In the genomic region with DNA sequence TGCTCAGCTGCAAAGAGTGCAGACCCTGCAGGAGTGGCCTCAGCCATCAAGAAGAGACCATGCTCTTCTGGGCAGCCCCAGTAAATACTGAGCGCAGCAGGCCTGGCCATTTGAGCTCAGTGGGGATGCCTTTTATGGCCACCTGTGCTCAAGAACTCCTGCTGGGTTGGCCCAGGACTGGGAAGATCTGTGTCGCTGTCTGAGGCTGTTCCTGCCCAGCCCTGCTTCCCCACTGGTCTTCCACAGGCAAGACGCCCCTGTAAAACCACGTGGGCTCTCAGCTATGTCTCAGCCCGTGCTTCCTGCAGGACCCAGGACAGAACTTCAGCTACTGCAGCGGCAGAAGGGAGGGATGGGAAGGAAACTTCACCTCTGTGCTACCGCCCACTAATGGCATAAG, we compare ENCODE assay signal across 14 cellular contexts. TPM values are rescaled to one million over a fixed set of nuclear protein-coding genes. Genes with fewer than 3 reads are reported as not detected.
DNase-seq lines count a peak whose midpoint lies in the region; ATAC-seq and TF ChIP-seq lines count a peak whose summit lies in the region.
"Had no signal": no experiment of that assay in that cellular context is flagged by ENCODE, and none has a peak within 500 bp of the region (broad histone marks: within the 10 kb centered on the region; RNA-seq: fewer than 3 reads in every experiment).

No MANE protein-coding gene starts in this region.

- POLR2A ChIA-PET in HEK293T (lab: Yijun Ruan, JAX), result interaction anchor here (1.7 kb wide), 1 partner anchor 11 kb away, joined by 5 read pairs; no protein-coding TSS in a partner anchor

- CTCF ChIA-PET in HEK293T (lab: Yijun Ruan, JAX), result no interaction called here

- H3K4me1 Mint-ChIP-seq in endodermal cell, result peaks cover 17% of the 10 kb centered on the region

- peaks cover 11% of the 10 kb centered on the region for H3K9me3 Mint-ChIP-seq in endodermal cell

- H3K4me3 Mint-ChIP-seq in endodermal cell, result no peak overlapping the region

- WGBS in endodermal cell (ENCODE audit: insufficient coverage in 1 of 2, insufficient read length in 1 of 2), 2 experiments, result 58 to 61% methylated on average over 6 to 7 of the region's 7 CpGs

- no peaks in the 10 kb centered on the region for H3K36me3 ChIP-seq in endodermal cell (ENCODE audit: control insufficient read depth, insufficient read depth, low read length)
- H3K36me3 ChIP-seq: BE2C had no signal

- DNase-seq in HEK293T (ENCODE audit: extremely low spot score) (peak; percentile 48), NCI-H345 treated with DMSO at 0.1 percent for 48 hours (lab: John Stamatoyannopoulos, UW; ENCODE audit: unreplicated experiment) (peak; percentile 36), endodermal cell (peak; percentile 80), substantia nigra (lab: John Stamatoyannopoulos, UW) (no peak), NCI-H774 (lab: John Stamatoyannopoulos, UW) (no peak)
- DNase-seq: activated CD4-positive, CD25-positive, alpha-beta regulatory T cell treated with anti-CD3 and anti-CD28 coated beads, Interleukin-2, amount 50 U/mL, for 72 hours; BE2C; cerebellar nuclear complex; NCI-H1694 treated with DMSO at 0.1 percent for 48 hours; NCI-H526; PC-3; stimulated activated CD4-positive, alpha-beta T cell treated with anti-CD3 and anti-CD28 coated beads, Interleukin-4, amount 100 ng/mL, for 1 hour had no signal

- H3K36me3 Mint-ChIP-seq in endodermal cell (ENCODE audit: low read depth), result peaks cover 3% of the 10 kb centered on the region

- H3K27ac Mint-ChIP-seq in endodermal cell, result no peak overlapping the region

- no peak overlapping the region for H3K4me3 ChIP-seq in endodermal cell (ENCODE audit: low read length)

- H3K9me3 ChIP-seq in endodermal cell (ENCODE audit: control insufficient read depth, low read length), result no peaks in the 10 kb centered on the region
- H3K9me3 ChIP-seq: BE2C had no signal

- no peak for ATAC-seq in HG02678 (IDR thresholded peaks at IDR 0.05; ENCODE audit: unreplicated experiment)
- ATAC-seq in activated CD4-positive, CD25-positive, alpha-beta regulatory T cell treated with anti-CD3 and anti-CD28 coated beads, Interleukin-2, amount 50 U/mL, for 24 hours, result no peak
- ATAC-seq: PC-3 had no signal

- no peak overlapping the region for H3K9ac ChIP-seq in endodermal cell (ENCODE audit: extremely low read depth, low read length, poor library complexity, severe bottlenecking)

- peaks cover 8% of the 10 kb centered on the region for H3K4me1 ChIP-seq in endodermal cell (ENCODE audit: control insufficient read depth, insufficient read depth, low read length)
- H3K4me1 ChIP-seq: BE2C had no signal

- no peaks in the 10 kb centered on the region for H3K27me3 Mint-ChIP-seq in endodermal cell (ENCODE audit: insufficient read depth)

- no peaks in the 10 kb centered on the region for H3K27me3 ChIP-seq in endodermal cell (ENCODE audit: control insufficient read depth, insufficient read depth, low read length, poor library complexity, severe bottlenecking)
- H3K27me3 ChIP-seq: BE2C had no signal

- H3K27ac ChIP-seq in endodermal cell (ENCODE audit: low read depth, low read length) (no peak overlapping the region), substantia nigra (ENCODE audit: low read depth, low read length, poor library complexity, severe bottlenecking) (peak overlapping the region; percentile 99)

- no peak for TF ChIP-seq CTCF in endodermal cell (conservative IDR thresholded peaks at IDR 0.05)

TF ChIP-seq in HEK293T, 16 proteins besides CTCF, POLR2A, EP300 and RAD21:
- peak; percentile 40; the same call in 1 of the 2 replicates for TF ChIP-seq L3MBTL2 (conservative IDR thresholded peaks at IDR 0.05)
- peak; percentile 79; the same call in 1 of the 2 replicates for TF ChIP-seq CTBP1 (IDR thresholded peaks at IDR 0.05; ENCODE audit: borderline replicate concordance)
- no peak for TF ChIP-seq LEF1 (IDR thresholded peaks at IDR 0.05; ENCODE audit: borderline replicate concordance)
- TF ChIP-seq ARNT (IDR thresholded peaks at IDR 0.05), result no peak
- TF ChIP-seq TARDBP (IDR thresholded peaks at IDR 0.05), result no peak
- TF ChIP-seq SUZ12 (IDR thresholded peaks at IDR 0.05), result no peak
TF ChIP-seq in HEK293T: peak in this region for 2.

RNA-seq across cellular contexts. Expression of gene PPIF, which starts 10.5 kb away (rescaled TPM):
- 10 to 100 TPM; 50.4 to 51.0 TPM for total RNA-seq in endodermal cell
- 54.6 TPM for polyA plus RNA-seq in endodermal cell (2013, experiment 1 of 2)
- polyA plus RNA-seq in endodermal cell (2013, experiment 2 of 2), result 46.4 TPM

Comparison
In these comparisons a context has a peak if more than half of its experiments do, and no peak if none do; other contexts are left out.
1. DNase-seq: peak in HEK293T (single experiment), NCI-H345 treated with DMSO at 0.1 percent for 48 hours (single experiment) and endodermal cell (single experiment); none in substantia nigra (0 of 49) and NCI-H774 (single experiment).